1 cellular context compared by ENCODE assay signal in the genomic region with DNA sequence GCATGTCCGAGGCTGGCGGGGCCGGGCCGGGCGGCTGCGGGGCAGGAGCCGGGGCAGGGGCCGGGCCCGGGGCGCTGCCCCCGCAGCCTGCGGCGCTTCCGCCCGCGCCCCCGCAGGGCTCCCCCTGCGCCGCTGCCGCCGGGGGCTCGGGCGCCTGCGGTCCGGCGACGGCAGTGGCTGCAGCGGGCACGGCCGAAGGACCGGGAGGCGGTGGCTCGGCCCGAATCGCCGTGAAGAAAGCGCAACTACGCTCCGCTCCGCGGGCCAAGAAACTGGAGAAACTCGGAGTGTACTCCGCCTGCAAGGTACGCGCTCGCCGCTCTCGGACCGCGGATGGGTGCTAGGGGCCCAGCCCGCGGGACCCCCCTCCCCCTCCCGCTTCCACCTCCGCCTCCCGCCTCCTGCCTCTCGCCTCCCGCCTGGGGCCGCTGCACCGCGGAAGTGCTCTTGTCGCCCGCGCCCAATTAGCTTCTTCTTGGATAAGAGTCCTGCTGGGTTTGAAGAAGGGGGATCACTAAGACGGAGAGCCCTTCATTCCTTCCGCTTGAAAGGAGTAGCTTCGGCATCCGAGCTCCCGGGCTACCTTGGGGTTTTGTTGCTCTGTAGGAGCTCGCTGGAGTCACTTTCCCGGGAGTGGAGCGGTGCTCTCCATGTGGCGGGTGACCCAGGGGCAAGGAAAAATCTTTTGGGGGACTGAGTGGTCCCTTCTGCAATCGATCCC.
TF ChIP-seq lines count a peak whose summit lies in the region.

No MANE protein-coding gene starts in this region.

TF ChIP-seq in HEK293, 187 proteins besides CTCF, POLR2A, EP300 and RAD21 (continued from another document):
- TF ChIP-seq, protein P1, sequence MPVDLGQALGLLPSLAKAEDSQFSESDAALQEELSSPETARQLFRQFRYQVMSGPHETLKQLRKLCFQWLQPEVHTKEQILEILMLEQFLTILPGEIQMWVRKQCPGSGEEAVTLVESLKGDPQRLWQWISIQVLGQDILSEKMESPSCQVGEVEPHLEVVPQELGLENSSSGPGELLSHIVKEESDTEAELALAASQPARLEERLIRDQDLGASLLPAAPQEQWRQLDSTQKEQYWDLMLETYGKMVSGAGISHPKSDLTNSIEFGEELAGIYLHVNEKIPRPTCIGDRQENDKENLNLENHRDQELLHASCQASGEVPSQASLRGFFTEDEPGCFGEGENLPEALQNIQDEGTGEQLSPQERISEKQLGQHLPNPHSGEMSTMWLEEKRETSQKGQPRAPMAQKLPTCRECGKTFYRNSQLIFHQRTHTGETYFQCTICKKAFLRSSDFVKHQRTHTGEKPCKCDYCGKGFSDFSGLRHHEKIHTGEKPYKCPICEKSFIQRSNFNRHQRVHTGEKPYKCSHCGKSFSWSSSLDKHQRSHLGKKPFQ (tag by site-specific recombination; IDR thresholded peaks at IDR 0.05): no peak
- TF ChIP-seq ZNF660 (tag by site-specific recombination; IDR thresholded peaks at IDR 0.05) (peak; percentile 48; the same call in 1 of the 2 replicates), ZBTB7A (tag by site-specific recombination; IDR thresholded peaks at IDR 0.05; ENCODE audit: low read depth) (peak; percentile 93; the same call in 1 of the 2 replicates), YY1 (tag by site-specific recombination; IDR thresholded peaks at IDR 0.05) (no peak), ZNF394 (tag by site-specific recombination; IDR thresholded peaks at IDR 0.05; ENCODE audit: borderline replicate concordance) (peak; percentile 98), PRDM2 (tag by site-specific recombination; IDR thresholded peaks at IDR 0.05; ENCODE audit: borderline replicate concordance) (no peak), ZNF10 (tag by site-specific recombination; IDR thresholded peaks at IDR 0.05) (0 out of 2 replicates have a peak, but pooled peaks have one; percentile 19), SP2 (tag by site-specific recombination; IDR thresholded peaks at IDR 0.05) (peak; percentile 71), ZNF354C (tag by site-specific recombination; IDR thresholded peaks at IDR 0.05; ENCODE audit: borderline replicate concordance, low read depth) (no peak), ZSCAN30 (tag by site-specific recombination; IDR thresholded peaks at IDR 0.05) (peak; percentile 76), ZNF48 (tag by site-specific recombination; IDR thresholded peaks at IDR 0.05) (no peak), ZBTB48 (tag by site-specific recombination; IDR thresholded peaks at IDR 0.05) (0 out of 2 replicates have a peak, but pooled peaks have one; percentile 36), ZNF266 (tag by site-specific recombination; IDR thresholded peaks at IDR 0.05; ENCODE audit: low read depth) (no peak), ZNF529 (tag by site-specific recombination; IDR thresholded peaks at IDR 0.05; ENCODE audit: insufficient replicate concordance) (no peak), FEZF1 (tag by site-specific recombination; IDR thresholded peaks at IDR 0.05) (peak; percentile 24; the same call in 1 of the 2 replicates), ZNF654 (tag by site-specific recombination; IDR thresholded peaks at IDR 0.05; ENCODE audit: low read depth) (no peak), KLF16 (tag by site-specific recombination; IDR thresholded peaks at IDR 0.05) (peak; percentile 88), GLIS2 (tag by site-specific recombination; IDR thresholded peaks at IDR 0.05) (peak; percentile 84)
- TF ChIP-seq, protein P2, sequence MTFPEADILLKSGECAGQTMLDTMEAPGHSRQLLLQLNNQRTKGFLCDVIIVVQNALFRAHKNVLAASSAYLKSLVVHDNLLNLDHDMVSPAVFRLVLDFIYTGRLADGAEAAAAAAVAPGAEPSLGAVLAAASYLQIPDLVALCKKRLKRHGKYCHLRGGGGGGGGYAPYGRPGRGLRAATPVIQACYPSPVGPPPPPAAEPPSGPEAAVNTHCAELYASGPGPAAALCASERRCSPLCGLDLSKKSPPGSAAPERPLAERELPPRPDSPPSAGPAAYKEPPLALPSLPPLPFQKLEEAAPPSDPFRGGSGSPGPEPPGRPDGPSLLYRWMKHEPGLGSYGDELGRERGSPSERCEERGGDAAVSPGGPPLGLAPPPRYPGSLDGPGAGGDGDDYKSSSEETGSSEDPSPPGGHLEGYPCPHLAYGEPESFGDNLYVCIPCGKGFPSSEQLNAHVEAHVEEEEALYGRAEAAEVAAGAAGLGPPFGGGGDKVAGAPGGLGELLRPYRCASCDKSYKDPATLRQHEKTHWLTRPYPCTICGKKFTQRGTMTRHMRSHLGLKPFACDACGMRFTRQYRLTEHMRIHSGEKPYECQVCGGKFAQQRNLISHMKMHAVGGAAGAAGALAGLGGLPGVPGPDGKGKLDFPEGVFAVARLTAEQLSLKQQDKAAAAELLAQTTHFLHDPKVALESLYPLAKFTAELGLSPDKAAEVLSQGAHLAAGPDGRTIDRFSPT (tag by site-specific recombination; IDR thresholded peaks at IDR 0.05): peak; percentile 53
